20 cellular contexts compared by ENCODE assay signal in genomic region chr19:18746393-18747167, GRCh38. TPM values are rescaled to one million over a fixed set of nuclear protein-coding genes. Genes with fewer than 3 reads are reported as not detected.
"Had no signal": no experiment of that assay in that cellular context is flagged by ENCODE, and none has a peak within 500 bp of the region (broad histone marks: within the 10 kb centered on the region; RNA-seq: fewer than 3 reads in every experiment).

No MANE protein-coding gene starts in this region.

- DNase-seq: activated CD4-positive, alpha-beta T cell treated with anti-CD3 and anti-CD28 coated beads for 48 hours; activated CD8-positive, alpha-beta memory T cell treated with anti-CD3 and anti-CD28 coated beads, Interleukin-2, amount 50 U/mL, for 4 hours; activated CD8-positive, alpha-beta T cell treated with anti-CD3 and anti-CD28 coated beads, Interleukin-2, amount 10 ng/mL, durations not matched to agents 7 days and 5 days; activated effector memory CD4-positive, alpha-beta T cell treated with anti-CD3 and anti-CD28 coated beads, Interleukin-2, amount 50 U/mL, for 16 hours; activated T-cell treated with anti-CD3 and anti-CD28 coated beads, Interleukin-2, amount 50 U/mL, for 48 hours; caudate nucleus; foreskin fibroblast; left cardiac atrium; naive thymus-derived CD8-positive, alpha-beta T cell; psoas muscle; right lobe of liver; stimulated activated CD4-positive, alpha-beta T cell treated with anti-CD3 and anti-CD28 coated beads, Interleukin-4, amount 100 ng/mL, for 4 hours; stimulated activated CD8-positive, alpha-beta memory T cell treated with anti-CD3 and anti-CD28 coated beads, Interleukin-4, amount 100 ng/mL, for 48 hours; T-helper 17 cell had no signal

- H3K4me3 Mint-ChIP-seq: activated CD8-positive, alpha-beta T cell treated with anti-CD3 and anti-CD28 coated beads, Interleukin-2, amount 10 ng/mL, durations not matched to agents 7 days and 5 days; naive thymus-derived CD8-positive, alpha-beta T cell; stimulated activated naive CD8-positive, alpha-beta T cell treated with anti-CD3 and anti-CD28 coated beads, Interleukin-15, Interleukin-2, amounts not matched to agents 100 ng/mL and 50 ng/mL, for 24 hours; T-helper 17 cell had no signal

- H3K36me3 Mint-ChIP-seq: activated naive CD4-positive, alpha-beta T cell treated with anti-CD3 and anti-CD28 coated beads, Interleukin-2, amount 50 U/mL, for 72 hours had no signal

- H3K4me1 ChIP-seq: psoas muscle, right lobe of liver had no signal

- H3K9me3 ChIP-seq: psoas muscle, right lobe of liver, suprapubic skin had no signal

- H3K27ac ChIP-seq: psoas muscle, right lobe of liver, suprapubic skin had no signal

- H3K4me3 ChIP-seq: lung, psoas muscle, right lobe of liver, smooth muscle cell, suprapubic skin had no signal

- H3K27ac Mint-ChIP-seq: activated CD8-positive, alpha-beta T cell treated with anti-CD3 and anti-CD28 coated beads, Interleukin-2, amount 10 ng/mL, durations not matched to agents 7 days and 5 days; activated naive CD4-positive, alpha-beta T cell treated with anti-CD3 and anti-CD28 coated beads, Interleukin-2, amount 50 U/mL, for 72 hours; stimulated activated naive CD8-positive, alpha-beta T cell treated with anti-CD3 and anti-CD28 coated beads, Interleukin-15, Interleukin-2, amounts not matched to agents 100 ng/mL and 50 ng/mL, for 24 hours; T-helper 17 cell had no signal

- H3K9me3 Mint-ChIP-seq: activated naive CD4-positive, alpha-beta T cell treated with anti-CD3 and anti-CD28 coated beads, Interleukin-2, amount 50 U/mL, for 72 hours; naive thymus-derived CD8-positive, alpha-beta T cell; stimulated activated naive CD8-positive, alpha-beta T cell treated with anti-CD3 and anti-CD28 coated beads, Interleukin-15, Interleukin-2, amounts not matched to agents 100 ng/mL and 50 ng/mL, for 24 hours had no signal

- H3K27me3 Mint-ChIP-seq: naive thymus-derived CD8-positive, alpha-beta T cell; stimulated activated naive CD8-positive, alpha-beta T cell treated with anti-CD3 and anti-CD28 coated beads, Interleukin-15, Interleukin-2, amounts not matched to agents 100 ng/mL and 50 ng/mL, for 24 hours; T-helper 17 cell had no signal

- ATAC-seq: activated CD8-positive, alpha-beta T cell treated with anti-CD3 and anti-CD28 coated beads, Interleukin-2, amount 10 ng/mL, durations not matched to agents 7 days and 5 days; activated naive CD4-positive, alpha-beta T cell treated with anti-CD3 and anti-CD28 coated beads, Interleukin-2, amount 50 U/mL, for 72 hours; left cardiac atrium; naive thymus-derived CD8-positive, alpha-beta T cell; psoas muscle; right lobe of liver; T-helper 17 cell had no signal

- H3K27me3 ChIP-seq: right lobe of liver, suprapubic skin had no signal

RNA-seq across cellular contexts. Expression of gene COMP, which starts 44.5 kb away (rescaled TPM):
- total RNA-seq: activated CD8-positive, alpha-beta T cell treated with anti-CD3 and anti-CD28 coated beads, Interleukin-2, amount 10 ng/mL, durations not matched to agents 7 days and 5 days; activated naive CD4-positive, alpha-beta T cell treated with anti-CD3 and anti-CD28 coated beads, Interleukin-2, amount 50 U/mL, for 72 hours; endothelial cell of umbilical vein; naive thymus-derived CD8-positive, alpha-beta T cell; T-helper 17 cell had no signal
- polyA plus RNA-seq: endothelial cell of umbilical vein; naive thymus-derived CD8-positive, alpha-beta T cell had no signal
